Comparison of ENCODE assay signal across 13 cellular contexts in the genomic region with DNA sequence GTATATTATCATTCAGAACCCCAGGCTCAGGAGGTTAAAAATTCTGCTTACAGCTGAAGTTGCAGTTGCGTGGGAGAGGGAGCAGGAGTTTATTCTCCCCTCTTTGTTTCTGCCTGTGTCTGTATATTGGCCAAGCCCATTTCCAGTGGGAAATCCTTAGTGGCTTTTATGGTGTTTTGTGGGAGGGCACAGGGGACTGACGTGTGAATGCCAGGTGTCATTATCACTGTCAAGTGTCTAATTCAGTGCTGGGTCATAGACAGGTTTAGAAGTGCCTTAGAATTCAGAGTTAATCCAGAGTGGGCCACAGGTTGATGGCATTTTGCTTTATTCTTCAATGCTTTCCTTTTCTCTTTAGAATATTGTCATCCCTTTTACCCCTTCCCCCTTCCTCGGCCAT. TPM values are rescaled to one million over a fixed set of nuclear protein-coding genes. Genes with fewer than 3 reads are reported as not detected.
A peak's percentile ranks its signal among the peaks of the same experiment; 100 is the strongest.
DNase-seq lines count a peak whose midpoint lies in the region; ATAC-seq and TF ChIP-seq lines count a peak whose summit lies in the region.
"Had no signal": no experiment of that assay in that cellular context is flagged by ENCODE, and none has a peak within 500 bp of the region (broad histone marks: within the 10 kb centered on the region; RNA-seq: fewer than 3 reads in every experiment).

No MANE protein-coding gene starts in this region.

- intact Hi-C loops in left cardiac atrium (cut with DNase I), result no loop called here

- H3K4me1 ChIP-seq in right atrium auricular region (peaks cover 0 to 70% of the 10 kb centered on the region in 2 donors), tibial nerve (peaks cover 0 to 52% (median 17%) of the 10 kb centered on the region in 4 donors)
- H3K4me1 ChIP-seq: SJCRH30 had no signal

- peaks cover 26% of the 10 kb centered on the region for H3K4me1 Mint-ChIP-seq in activated T-helper 17 cell treated with anti-CD3 and anti-CD28 coated beads, Interleukin-2, amount 50 U/mL, for 72 hours
- peaks cover 46 to 56% of the 10 kb centered on the region in 2 donors for H3K4me1 Mint-ChIP-seq in effector memory CD8-positive, alpha-beta T cell (ENCODE audit: low read depth in 2 of 2)
- peaks cover 15% of the 10 kb centered on the region for H3K4me1 Mint-ChIP-seq in activated T-cell treated with anti-CD3 and anti-CD28 coated beads, Interleukin-2, amount 50 U/mL, for 72 hours (ENCODE audit: low read depth)
- H3K4me1 Mint-ChIP-seq: IgD-negative memory B cell had no signal

- H3K36me3 ChIP-seq in right atrium auricular region (no peaks in the 10 kb centered on the region), tibial nerve (no peaks in the 10 kb centered on the region)
- H3K36me3 ChIP-seq: BE2C, SJCRH30 had no signal

- WGBS in tibial nerve, 2 donors, result 40 to 42% methylated on average over 3 of the region's 3 CpGs

- no peaks in the 10 kb centered on the region for H3K27me3 Mint-ChIP-seq in activated T-helper 17 cell treated with anti-CD3 and anti-CD28 coated beads, Interleukin-2, amount 50 U/mL, for 72 hours
- no peaks in the 10 kb centered on the region for H3K27me3 Mint-ChIP-seq in effector memory CD8-positive, alpha-beta T cell
- H3K27me3 Mint-ChIP-seq in activated T-cell treated with anti-CD3 and anti-CD28 coated beads, Interleukin-2, amount 50 U/mL, for 72 hours (ENCODE audit: low read depth), result no peaks in the 10 kb centered on the region
- H3K27me3 Mint-ChIP-seq: IgD-negative memory B cell had no signal

- no peaks in the 10 kb centered on the region for H3K9me3 ChIP-seq in right atrium auricular region
- H3K9me3 ChIP-seq in tibial nerve, result no peaks in the 10 kb centered on the region
- H3K9me3 ChIP-seq: BE2C, SJCRH30 had no signal

- TF ChIP-seq POLR2A in tibial nerve (IDR thresholded peaks at IDR 0.05), result no peak

- no peaks in the 10 kb centered on the region for H3K36me3 Mint-ChIP-seq in activated T-helper 17 cell treated with anti-CD3 and anti-CD28 coated beads, Interleukin-2, amount 50 U/mL, for 72 hours (ENCODE audit: low read depth)
- peaks cover 10% of the 10 kb centered on the region for H3K36me3 Mint-ChIP-seq in effector memory CD8-positive, alpha-beta T cell (ENCODE audit: insufficient read depth)
- no peaks in the 10 kb centered on the region for H3K36me3 Mint-ChIP-seq in activated T-cell treated with anti-CD3 and anti-CD28 coated beads, Interleukin-2, amount 50 U/mL, for 72 hours (ENCODE audit: insufficient read depth in 2 of 2)
- H3K36me3 Mint-ChIP-seq: IgD-negative memory B cell had no signal

- no peak overlapping the region for H3K4me3 ChIP-seq in right atrium auricular region
- H3K4me3 ChIP-seq in tibial nerve, result no peak overlapping the region
- H3K4me3 ChIP-seq: GM23248, SJCRH30 had no signal

- TF ChIP-seq EP300 in tibial nerve (IDR thresholded peaks at IDR 0.05), result no peak

- no peak for ATAC-seq in left cardiac atrium
- no peak for ATAC-seq in activated T-helper 17 cell treated with anti-CD3 and anti-CD28 coated beads, Interleukin-2, amount 50 U/mL, for 72 hours (replicated peaks)
- ATAC-seq in effector memory CD8-positive, alpha-beta T cell (replicated peaks), result peak; percentile 19
- ATAC-seq in activated T-cell treated with anti-CD3 and anti-CD28 coated beads, Interleukin-2, amount 50 U/mL, for 72 hours (replicated peaks in 1 of 2), result no peak

- H3K27me3 ChIP-seq in right atrium auricular region (no peaks in the 10 kb centered on the region), tibial nerve (no peaks in the 10 kb centered on the region)
- H3K27me3 ChIP-seq: BE2C, SJCRH30 had no signal

- H3K9me3 Mint-ChIP-seq in activated T-helper 17 cell treated with anti-CD3 and anti-CD28 coated beads, Interleukin-2, amount 50 U/mL, for 72 hours, result no peaks in the 10 kb centered on the region
- no peaks in the 10 kb centered on the region for H3K9me3 Mint-ChIP-seq in effector memory CD8-positive, alpha-beta T cell
- H3K9me3 Mint-ChIP-seq in activated T-cell treated with anti-CD3 and anti-CD28 coated beads, Interleukin-2, amount 50 U/mL, for 72 hours, result no peaks in the 10 kb centered on the region
- H3K9me3 Mint-ChIP-seq: IgD-negative memory B cell had no signal

- H3K27ac ChIP-seq in right atrium auricular region (peak overlapping the region; percentile 21 to 52), tibial nerve (peak overlapping the region in 3 of 4 donors; percentile 29 to 85 (median 73))
- H3K27ac ChIP-seq: GM23248, SJCRH30 had no signal

- peak overlapping the region; percentile 8 for H3K27ac Mint-ChIP-seq in activated T-helper 17 cell treated with anti-CD3 and anti-CD28 coated beads, Interleukin-2, amount 50 U/mL, for 72 hours
- peak overlapping the region; percentile 35 to 54 for H3K27ac Mint-ChIP-seq in effector memory CD8-positive, alpha-beta T cell
- H3K27ac Mint-ChIP-seq in activated T-cell treated with anti-CD3 and anti-CD28 coated beads, Interleukin-2, amount 50 U/mL, for 72 hours, result no peak overlapping the region
- H3K27ac Mint-ChIP-seq: IgD-negative memory B cell had no signal

- H3K4me3 Mint-ChIP-seq in activated T-helper 17 cell treated with anti-CD3 and anti-CD28 coated beads, Interleukin-2, amount 50 U/mL, for 72 hours, result no peak overlapping the region
- H3K4me3 Mint-ChIP-seq in effector memory CD8-positive, alpha-beta T cell, result no peak overlapping the region
- no peak overlapping the region for H3K4me3 Mint-ChIP-seq in activated T-cell treated with anti-CD3 and anti-CD28 coated beads, Interleukin-2, amount 50 U/mL, for 72 hours
- H3K4me3 Mint-ChIP-seq: IgD-negative memory B cell had no signal

- no peak for DNase-seq in right atrium auricular region (ENCODE audit: low spot score)
- DNase-seq in left cardiac atrium, result no peak
- DNase-seq in effector memory CD8-positive, alpha-beta T cell, result no peak
- DNase-seq in tibial nerve (ENCODE audit: low spot score in 2 of 2), result no peak
- no peak for DNase-seq in activated T-cell treated with anti-CD3 and anti-CD28 coated beads, Interleukin-2, amount 50 U/mL, for 72 hours
- DNase-seq in midbrain (lab: John Stamatoyannopoulos, UW), result no peak
- DNase-seq: BE2C, GM23248, NCI-H146, NCI-H2107, SJCRH30 had no signal

- TF ChIP-seq CTCF in right atrium auricular region (IDR thresholded peaks at IDR 0.05) (no peak), tibial nerve (IDR thresholded peaks at IDR 0.05) (no peak)

RNA-seq across cellular contexts. Expression of a gene that starts 33.4 kb away (rescaled TPM):
- total RNA-seq in right atrium auricular region (10 to 100 TPM; 21.4 to 27.3 TPM), left cardiac atrium (10 to 100 TPM; 37.8 to 47.7 TPM), tibial nerve (10 to 100 TPM; 13.8 to 20.2 (median 14.3) TPM)
- total RNA-seq in activated T-helper 17 cell treated with anti-CD3 and anti-CD28 coated beads, Interleukin-2, amount 50 U/mL, for 72 hours, result 10 to 100 TPM in 1 of 2 donors, 1 to 10 TPM in 1; 7.0 to 11.0 TPM
- total RNA-seq in activated T-cell treated with anti-CD3 and anti-CD28 coated beads, Interleukin-2, amount 50 U/mL, for 72 hours, result 10 to 100 TPM in 1 of 2 donors, 1 to 10 TPM in 1; 8.2 to 13.6 TPM
